In genomic region chr17:50062323-50063243, GRCh38 we compare ENCODE assay signal across 9 cellular contexts. TPM values are rescaled to one million over a fixed set of nuclear protein-coding genes. Genes with fewer than 3 reads are reported as not detected.
DNase-seq lines count a peak whose midpoint lies in the region; ATAC-seq lines count a peak whose summit lies in the region.
"Had no signal": no experiment of that assay in that cellular context is flagged by ENCODE, and none has a peak within 500 bp of the region (broad histone marks: within the 10 kb centered on the region; RNA-seq: fewer than 3 reads in every experiment).

No MANE protein-coding gene starts in this region.

- H2AFZ ChIP-seq in ACC112 (ENCODE audit: low read length, unreplicated experiment): no peak overlapping the region

- H3K36me3 ChIP-seq in ACC112 (ENCODE audit: insufficient read depth, low read length): peaks cover 22% of the 10 kb centered on the region
- H3K36me3 ChIP-seq in mucosa of rectum (ENCODE audit: control insufficient read depth in 2 of 2, insufficient read depth in 2 of 2, low read length in 2 of 2): peaks cover 3 to 13% of the 10 kb centered on the region in 2 donors
- H3K36me3 ChIP-seq: BLaER1 had no signal

- ATAC-seq in GM21360 (IDR thresholded peaks at IDR 0.05; ENCODE audit: unreplicated experiment): no peak
- ATAC-seq in HG02642 (IDR thresholded peaks at IDR 0.05; ENCODE audit: poor library complexity, unreplicated experiment): no peak

- H3K27me3 ChIP-seq in ACC112 (ENCODE audit: insufficient read depth, low read length): no peaks in the 10 kb centered on the region
- H3K27me3 ChIP-seq in mucosa of rectum (ENCODE audit: control insufficient read depth in 2 of 2, insufficient read depth in 2 of 2, low read length in 2 of 2): no peaks in the 10 kb centered on the region

- no peaks in the 10 kb centered on the region for H3K9me3 ChIP-seq in mucosa of rectum (ENCODE audit: control insufficient read depth in 2 of 2, low read length in 2 of 2)
- H3K9me3 ChIP-seq: BLaER1 had no signal

- H3K27ac ChIP-seq in ACC112 (ENCODE audit: low read depth, low read length) (peak overlapping the region; percentile 98), mucosa of rectum (ENCODE audit: low read depth in 2 of 2, low read length in 2 of 2) (peak overlapping the region; percentile 82 to 88)
- H3K27ac ChIP-seq: BLaER1 had no signal

- peak overlapping the region; percentile 32; the same call in 1 of the 2 replicates for H3K4me3 ChIP-seq in ACC112 (ENCODE audit: low read depth, low read length)
- no peak overlapping the region for H3K4me3 ChIP-seq in mucosa of rectum (ENCODE audit: low read length in 2 of 2)
- H3K4me3 ChIP-seq: BLaER1 had no signal

- peaks cover 79% of the 10 kb centered on the region for H3K79me2 ChIP-seq in ACC112 (ENCODE audit: control insufficient read depth, insufficient read depth, low read length, unreplicated experiment)

- H3K9ac ChIP-seq in mucosa of rectum (ENCODE audit: low read depth in 1 of 2, low read length in 2 of 2): peak overlapping the region; percentile 29 to 65
- H3K9ac ChIP-seq: BLaER1 had no signal

- H3K4me1 ChIP-seq in ACC112 (ENCODE audit: control insufficient read depth, insufficient read depth, low read length, unreplicated experiment): peaks cover 95% of the 10 kb centered on the region
- H3K4me1 ChIP-seq in mucosa of rectum (ENCODE audit: control insufficient read depth in 2 of 2, insufficient read depth in 2 of 2, low read length in 2 of 2): peaks cover 57 to 59% of the 10 kb centered on the region in 2 donors

- peak; percentile 62 for DNase-seq in NCI-H1694 (lab: John Stamatoyannopoulos, UW)
- DNase-seq in dermis blood vessel endothelial cell: peak; percentile 35
- no peak for DNase-seq in activated gamma-delta T cell (lab: John Stamatoyannopoulos, UW)
- DNase-seq in activated CD4-positive, alpha-beta T cell treated with anti-CD3 and anti-CD28 coated beads, Interleukin-2, amount 50 U/mL, for 1 hour: no peak

RNA-seq across cellular contexts. Expression of gene ITGA3, which starts 6.7 kb away (rescaled TPM):
- 116 and 190 TPM in 2 replicates for total RNA-seq in dermis blood vessel endothelial cell

RNA-seq across cellular contexts. Expression of gene PDK2, which starts 32.6 kb away (rescaled TPM):
- total RNA-seq in dermis blood vessel endothelial cell: 12.3 and 20.8 TPM in 2 replicates

Comparison
In these comparisons a context has a peak if more than half of its experiments do, and no peak if none do; other contexts are left out.
1. DNase-seq: peak in NCI-H1694 (single experiment) and dermis blood vessel endothelial cell (single experiment); none in activated gamma-delta T cell (single experiment) and activated CD4-positive, alpha-beta T cell treated with anti-CD3 and anti-CD28 coated beads, Interleukin-2, amount 50 U/mL, for 1 hour (single experiment).